ENCODE assay signal across 19 cellular contexts in the genomic region with DNA sequence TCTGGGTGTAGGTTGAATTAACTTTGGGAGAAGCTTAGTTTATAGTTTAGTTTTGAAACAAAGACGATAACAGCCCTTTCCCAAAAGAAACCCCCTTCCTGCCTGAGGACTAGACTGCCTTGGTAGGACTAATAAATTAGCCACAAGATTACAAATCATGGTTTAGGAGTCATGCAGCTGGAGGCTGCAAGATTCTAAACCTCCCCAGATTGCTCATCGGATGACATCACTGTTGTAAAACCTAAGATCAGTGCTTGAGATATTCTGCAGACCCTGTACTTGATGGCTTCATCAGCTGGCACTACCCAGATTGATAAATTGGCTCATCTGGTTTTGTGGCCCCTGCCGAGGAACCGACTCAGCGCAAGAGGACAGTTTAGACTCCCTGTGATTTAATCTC. TPM values are rescaled to one million over a fixed set of nuclear protein-coding genes. Genes with fewer than 3 reads are reported as not detected.
DNase-seq lines count a peak whose midpoint lies in the region; ATAC-seq and TF ChIP-seq lines count a peak whose summit lies in the region.
"Had no signal": no experiment of that assay in that cellular context is flagged by ENCODE, and none has a peak within 500 bp of the region (broad histone marks: within the 10 kb centered on the region; RNA-seq: fewer than 3 reads in every experiment).

No MANE protein-coding gene starts in this region.

- POLR2A ChIA-PET in naive thymus-derived CD8-positive, alpha-beta T cell (lab: Charles Lee), result interaction anchor here (0.8 kb wide), 1 partner anchor 9 kb away, joined by 4 read pairs; no protein-coding TSS in a partner anchor

- H3K4me3 ChIP-seq in RWPE2 (ENCODE audit: severe bottlenecking), result no peak overlapping the region
- H3K4me3 ChIP-seq in fibroblast of villous mesenchyme (ENCODE audit: low read depth, low read length), result no peak overlapping the region
- H3K4me3 ChIP-seq: GM12878 had no signal

- peak; percentile 36 for DNase-seq in AG08396 (ENCODE audit: low spot score)
- peak; percentile 83 for DNase-seq in HFFc6
- no peak for DNase-seq in RWPE2 (ENCODE audit: low spot score)
- DNase-seq in fibroblast of villous mesenchyme (ENCODE audit: low read depth), result peak; percentile 90
- DNase-seq in activated naive CD8-positive, alpha-beta T cell treated with anti-CD3 and anti-CD28 coated beads, Interleukin-2, amount 50 U/mL, for 24 hours, result no peak
- DNase-seq in naive thymus-derived CD8-positive, alpha-beta T cell, result no peak
- no peak for DNase-seq in chondrocyte (ENCODE audit: low spot score)
- DNase-seq in UCSD-AML1 (lab: John Stamatoyannopoulos, UW; ENCODE audit: unreplicated experiment), result no peak
- DNase-seq: activated gamma-delta T cell treated with Interleukin-2 at 50 U/mL for 16 hours; effector memory CD4-positive, alpha-beta T cell; mesendoderm; NCI-H1105; NCI-H2171; stimulated activated naive CD8-positive, alpha-beta T cell treated with anti-CD3 and anti-CD28 coated beads, Interleukin-15, Interleukin-2, amounts not matched to agents 100 U/mL and 50 U/mL, for 24 hours; WERI-Rb-1 had no signal

- no peaks in the 10 kb centered on the region for H3K27me3 ChIP-seq in RWPE2 (ENCODE audit: insufficient read depth, poor library complexity, severe bottlenecking)

- H3K27me3 Mint-ChIP-seq in HFFc6 (ENCODE audit: insufficient read depth), result peaks cover 3% of the 10 kb centered on the region
- peaks cover 25% of the 10 kb centered on the region for H3K27me3 Mint-ChIP-seq in activated naive CD8-positive, alpha-beta T cell treated with anti-CD3 and anti-CD28 coated beads, Interleukin-2, amount 50 U/mL, for 24 hours
- H3K27me3 Mint-ChIP-seq in naive thymus-derived CD8-positive, alpha-beta T cell, result peaks cover 7 to 25% (median 22%) of the 10 kb centered on the region in 5 donors
- H3K27me3 Mint-ChIP-seq in chondrocyte (ENCODE audit: low read depth), result peaks cover 7% of the 10 kb centered on the region

- no peaks in the 10 kb centered on the region for H3K36me3 Mint-ChIP-seq in HFFc6 (ENCODE audit: low read depth)
- no peaks in the 10 kb centered on the region for H3K36me3 Mint-ChIP-seq in activated naive CD8-positive, alpha-beta T cell treated with anti-CD3 and anti-CD28 coated beads, Interleukin-2, amount 50 U/mL, for 24 hours (ENCODE audit: low read depth)
- H3K36me3 Mint-ChIP-seq in naive thymus-derived CD8-positive, alpha-beta T cell, result no peaks in the 10 kb centered on the region
- no peaks in the 10 kb centered on the region for H3K36me3 Mint-ChIP-seq in chondrocyte (ENCODE audit: low read depth)

- peak overlapping the region; percentile 76 for H3K27ac Mint-ChIP-seq in HFFc6
- no peak overlapping the region for H3K27ac Mint-ChIP-seq in activated naive CD8-positive, alpha-beta T cell treated with anti-CD3 and anti-CD28 coated beads, Interleukin-2, amount 50 U/mL, for 24 hours
- H3K27ac Mint-ChIP-seq in naive thymus-derived CD8-positive, alpha-beta T cell, result peak overlapping the region in 1 of 10 donors; percentile 77
- H3K27ac Mint-ChIP-seq in chondrocyte (ENCODE audit: unreplicated experiment), result no peak overlapping the region

- H3K9me3 ChIP-seq in RWPE2 (ENCODE audit: severe bottlenecking), result no peaks in the 10 kb centered on the region
- H3K9me3 ChIP-seq: neutrophil had no signal

- H3K9me3 Mint-ChIP-seq in HFFc6, result no peaks in the 10 kb centered on the region
- H3K9me3 Mint-ChIP-seq in activated naive CD8-positive, alpha-beta T cell treated with anti-CD3 and anti-CD28 coated beads, Interleukin-2, amount 50 U/mL, for 24 hours, result no peaks in the 10 kb centered on the region
- H3K9me3 Mint-ChIP-seq in naive thymus-derived CD8-positive, alpha-beta T cell, result no peaks in the 10 kb centered on the region
- H3K9me3 Mint-ChIP-seq in chondrocyte (ENCODE audit: low read depth), result no peaks in the 10 kb centered on the region

- TF ChIP-seq CTCF in HFFc6 (IDR thresholded peaks at IDR 0.05) (no peak), RWPE2 (IDR thresholded peaks at IDR 0.05; ENCODE audit: poor library complexity, severe bottlenecking) (no peak), fibroblast of villous mesenchyme (IDR thresholded peaks at IDR 0.05; ENCODE audit: insufficient read depth, low read depth, low read length) (no peak), chondrocyte (IDR thresholded peaks at IDR 0.05) (no peak)

- ATAC-seq in RWPE2 (ENCODE audit: low read depth), result peak; percentile 20; the same call in 1 of the 3 replicates
- ATAC-seq in activated naive CD8-positive, alpha-beta T cell treated with anti-CD3 and anti-CD28 coated beads, Interleukin-2, amount 50 U/mL, for 24 hours, result no peak
- no peak for ATAC-seq in naive thymus-derived CD8-positive, alpha-beta T cell
- ATAC-seq: GM12878; stimulated activated naive CD8-positive, alpha-beta T cell treated with anti-CD3 and anti-CD28 coated beads, Interleukin-15, Interleukin-2, amounts not matched to agents 100 U/mL and 50 U/mL, for 24 hours had no signal

- peak overlapping the region; percentile 26 for H3K27ac ChIP-seq in RWPE2 (ENCODE audit: poor library complexity, severe bottlenecking)
- H3K27ac ChIP-seq: neutrophil, WERI-Rb-1 had no signal

- H3K4me1 ChIP-seq in RWPE2 (ENCODE audit: insufficient read depth, poor library complexity, severe bottlenecking), result no peaks in the 10 kb centered on the region

- H3K4me1 Mint-ChIP-seq in HFFc6 (ENCODE audit: low read depth) (peaks cover 34% of the 10 kb centered on the region), chondrocyte (ENCODE audit: low read depth) (peaks cover under 1% of the 10 kb centered on the region)
- peaks cover 6% of the 10 kb centered on the region for H3K4me1 Mint-ChIP-seq in activated naive CD8-positive, alpha-beta T cell treated with anti-CD3 and anti-CD28 coated beads, Interleukin-2, amount 50 U/mL, for 24 hours
- H3K4me1 Mint-ChIP-seq in naive thymus-derived CD8-positive, alpha-beta T cell, result peaks cover 0 to 2% (median 0%) of the 10 kb centered on the region in 4 donors

- H3K36me3 ChIP-seq in RWPE2 (ENCODE audit: low read depth), result no peaks in the 10 kb centered on the region
- H3K36me3 ChIP-seq: neutrophil, WERI-Rb-1 had no signal

- H3K4me3 Mint-ChIP-seq in HFFc6, result peak overlapping the region; percentile 73
- H3K4me3 Mint-ChIP-seq in activated naive CD8-positive, alpha-beta T cell treated with anti-CD3 and anti-CD28 coated beads, Interleukin-2, amount 50 U/mL, for 24 hours, result no peak overlapping the region
- H3K4me3 Mint-ChIP-seq in naive thymus-derived CD8-positive, alpha-beta T cell, result no peak overlapping the region
- H3K4me3 Mint-ChIP-seq in chondrocyte (ENCODE audit: unreplicated experiment), result no peak overlapping the region

RNA-seq across cellular contexts. Expression of a gene that starts 35.9 kb away (rescaled TPM):
- 10 to 100 TPM; 19.2 to 23.7 (median 20.7) TPM for total RNA-seq in HFFc6 (2021; fragmentation: NEBNext Ultra II Directional; extraction: Animal tissue kit (Norgen Biotek cat#: 25700))
- 13.5 and 16.8 TPM in 2 replicates for total RNA-seq in fibroblast of villous mesenchyme
- total RNA-seq in naive thymus-derived CD8-positive, alpha-beta T cell, result 100 to 1,000 TPM; 107 to 112 TPM
- polyA plus RNA-seq in naive thymus-derived CD8-positive, alpha-beta T cell, result 10 to 100 TPM in 2 of 3 donors, 1 to 10 TPM in 1; 8.6 to 17.8 (median 14.4) TPM
- 24.1 to 29.4 TPM (median 24.7 TPM) in 3 replicates for total RNA-seq in chondrocyte

RNA-seq across cellular contexts. Expression of a gene that starts 36.2 kb away (rescaled TPM):
- total RNA-seq in HFFc6 (2021; fragmentation: NEBNext Ultra II Directional; extraction: Animal tissue kit (Norgen Biotek cat#: 25700)), result under 1 TPM in 1 of 6 experiments, not detected in 5; 0.09 TPM
- under 0.01 TPM in 1 of 2 replicates, not detected in the other for total RNA-seq in fibroblast of villous mesenchyme
- total RNA-seq in naive thymus-derived CD8-positive, alpha-beta T cell, result under 1 TPM in 1 of 2 experiments, not detected in 1; 0.31 TPM
- under 1 TPM in 1 of 3 donors, not detected in 2; 0.17 TPM for polyA plus RNA-seq in naive thymus-derived CD8-positive, alpha-beta T cell
- total RNA-seq in chondrocyte, result not detected in 3 replicates
- total RNA-seq: skeletal muscle tissue had no signal
- polyA plus RNA-seq: BJ had no signal

Comparison
In these comparisons a context has a peak if more than half of its experiments do, and no peak if none do; other contexts are left out.
1. DNase-seq: peak in AG08396 (single experiment), HFFc6 (single experiment) and fibroblast of villous mesenchyme (single experiment); none in RWPE2 (single experiment), activated naive CD8-positive, alpha-beta T cell treated with anti-CD3 and anti-CD28 coated beads, Interleukin-2, amount 50 U/mL, for 24 hours (single experiment), naive thymus-derived CD8-positive, alpha-beta T cell (0 of 10), chondrocyte (single experiment) and UCSD-AML1 (single experiment).